8 cellular contexts compared by ENCODE assay signal in genomic region chr9:88593537-88594185, GRCh38. TPM values are rescaled to one million over a fixed set of nuclear protein-coding genes. Genes with fewer than 3 reads are reported as not detected.
DNase-seq lines count a peak whose midpoint lies in the region; ATAC-seq, FAIRE-seq and TF ChIP-seq lines count a peak whose summit lies in the region.

No MANE protein-coding gene starts in this region.

- no peak overlapping the region for H3K27ac Mint-ChIP-seq in activated naive CD8-positive, alpha-beta T cell treated with anti-CD3 and anti-CD28 coated beads for 36 hours

- peaks cover 7% of the 10 kb centered on the region for H3K4me1 Mint-ChIP-seq in activated naive CD8-positive, alpha-beta T cell treated with anti-CD3 and anti-CD28 coated beads for 36 hours

- H3K4me2 ChIP-seq in OCI-LY1 (ENCODE audit: low read length) = no peak overlapping the region

- H2AFZ ChIP-seq in OCI-LY1 (ENCODE audit: low read length) = no peak overlapping the region

- intact Hi-C loops in right cardiac atrium (cut with DNase I) = loop anchor here (2.0 to 10.0 kb wide), 5 partner anchors 131 to 409 kb away; no protein-coding TSS in a partner anchor

- peak; percentile 73 for TF ChIP-seq CTCF in OCI-LY1 (IDR thresholded peaks at IDR 0.05; ENCODE audit: low read length)

- 30% methylated on average over 4 of the region's 4 CpGs for WGBS in right cardiac atrium

- H3K4me3 ChIP-seq in OCI-LY1 (ENCODE audit: low read depth, low read length, poor library complexity, severe bottlenecking) (no peak overlapping the region), right cardiac atrium (ENCODE audit: low read length) (no peak overlapping the region)

- H4K20me1 ChIP-seq in OCI-LY1 (ENCODE audit: insufficient read depth, low read length) = no peaks in the 10 kb centered on the region

- H3K9me2 ChIP-seq in OCI-LY1 (ENCODE audit: low read depth, low read length) = no peaks in the 10 kb centered on the region

- H3K27me3 ChIP-seq in OCI-LY1 (ENCODE audit: insufficient read depth, low read length) (no peaks in the 10 kb centered on the region), right cardiac atrium (ENCODE audit: control insufficient read depth, insufficient read depth) (no peaks in the 10 kb centered on the region)

- H3K4me1 ChIP-seq in OCI-LY1 (ENCODE audit: insufficient read depth, low read length, severe bottlenecking) (peaks cover 30% of the 10 kb centered on the region), right cardiac atrium (ENCODE audit: control insufficient read depth, insufficient read depth, low read length) (no peaks in the 10 kb centered on the region)

- 0 out of 2 replicates have a peak, but pooled peaks cover 4% of the 10 kb centered on the region for H3F3A ChIP-seq in OCI-LY1 (ENCODE audit: insufficient read depth, low read length)

- H3K9me3 ChIP-seq in OCI-LY1 (ENCODE audit: low read length) = no peaks in the 10 kb centered on the region
- H3K9me3 ChIP-seq in right cardiac atrium (ENCODE audit: control insufficient read depth, low read length) = no peaks in the 10 kb centered on the region

- TF ChIP-seq POLR2A in GM12891 (IDR thresholded peaks at IDR 0.05; ENCODE audit: low read depth, low read length) = no peak

- H3K27ac ChIP-seq in OCI-LY1 (ENCODE audit: low read depth, low read length, poor library complexity, severe bottlenecking) (no peak overlapping the region), right cardiac atrium (ENCODE audit: low read length) (no peak overlapping the region)

- no peak for FAIRE-seq in GM12891 (lab: Jason Lieb, UNC)

- H3K9me3 Mint-ChIP-seq in activated naive CD8-positive, alpha-beta T cell treated with anti-CD3 and anti-CD28 coated beads for 36 hours = no peaks in the 10 kb centered on the region

- no peak overlapping the region for H3K4me3 Mint-ChIP-seq in activated naive CD8-positive, alpha-beta T cell treated with anti-CD3 and anti-CD28 coated beads for 36 hours

- no peaks in the 10 kb centered on the region for H3K79me2 ChIP-seq in OCI-LY1 (ENCODE audit: insufficient read depth, low read length)

- H3K9ac ChIP-seq in OCI-LY1 (ENCODE audit: low read length) = no peak overlapping the region

- no peaks in the 10 kb centered on the region for H3K36me3 ChIP-seq in OCI-LY1 (ENCODE audit: insufficient read depth, low read length)

- DNase-seq in A172 (ENCODE audit: low spot score) = peak; percentile 55
- DNase-seq in GM12891 (ENCODE audit: insufficient read length, low spot score) = peak; percentile 43
- DNase-seq in activated naive CD8-positive, alpha-beta T cell treated with anti-CD3 and anti-CD28 coated beads for 36 hours = peak; percentile 46
- peak in 2 of 3 donors; percentile 44 to 56 for DNase-seq in right cardiac atrium
- DNase-seq in stimulated activated CD4-positive, alpha-beta T cell treated with anti-CD3 and anti-CD28 coated beads, Interleukin-1b, Interleukin-23, amount 100 ng/mL, for 48 hours = peak; percentile 17
- DNase-seq in NCI-H2107 treated with DMSO at 0.1 percent for 48 hours (lab: John Stamatoyannopoulos, UW; ENCODE audit: unreplicated experiment) = no peak

- no peaks in the 10 kb centered on the region for H3K36me3 Mint-ChIP-seq in activated naive CD8-positive, alpha-beta T cell treated with anti-CD3 and anti-CD28 coated beads for 36 hours

- peak; percentile 92 for ATAC-seq in HG02884 (IDR thresholded peaks at IDR 0.05; ENCODE audit: unreplicated experiment)
- peak; percentile 76 to 80 for ATAC-seq in right cardiac atrium

- H3K27me3 Mint-ChIP-seq in activated naive CD8-positive, alpha-beta T cell treated with anti-CD3 and anti-CD28 coated beads for 36 hours = peaks cover 7% of the 10 kb centered on the region

TF ChIP-seq in GM12891, 5 proteins besides CTCF, POLR2A, EP300 and RAD21:
- TF ChIP-seq SPI1 (IDR thresholded peaks at IDR 0.05; ENCODE audit: low read depth, low read length) = peak; percentile 28; the same call in 1 of the 2 replicates
- no peak for TF ChIP-seq TAF1 (IDR thresholded peaks at IDR 0.05; ENCODE audit: low read depth, low read length)
- TF ChIP-seq POLR2AphosphoS5 (IDR thresholded peaks at IDR 0.05; ENCODE audit: low read depth, low read length) = no peak
TF ChIP-seq in GM12891: peak in this region for 1.

RNA-seq across cellular contexts. Expression of gene NXNL2, which starts 58.7 kb away (rescaled TPM):
- total RNA-seq in A172 (2014; rRNA removed; shearing (Covaris generic)) = 0.43 and 1.2 TPM in 2 replicates
- not detected for polyA plus RNA-seq in GM12891 (2012; ENCODE audit: low read depth, missing spikeins)
- not detected for total RNA-seq in activated naive CD8-positive, alpha-beta T cell treated with anti-CD3 and anti-CD28 coated beads for 36 hours
- total RNA-seq in right cardiac atrium = under 1 TPM in 2 of 4 donors, not detected in 2; 0.23 to 0.25 TPM
- polyA plus RNA-seq in right cardiac atrium = 0.07 TPM
